In genomic region chr2:317501-318424, GRCh38 we compare ENCODE assay signal across 9 cellular contexts. TPM values are rescaled to one million over a fixed set of nuclear protein-coding genes. Genes with fewer than 3 reads are reported as not detected.
A peak's percentile ranks its signal among the peaks of the same experiment; 100 is the strongest.
DNase-seq lines count a peak whose midpoint lies in the region; ATAC-seq, FAIRE-seq and TF ChIP-seq lines count a peak whose summit lies in the region.
"Had no signal": no experiment of that assay in that cellular context is flagged by ENCODE, and none has a peak within 500 bp of the region (broad histone marks: within the 10 kb centered on the region; RNA-seq: fewer than 3 reads in every experiment).

No MANE protein-coding gene starts in this region.

- FAIRE-seq in H54 (lab: Jason Lieb, UNC): no peak

- no peak overlapping the region for H3K4me3 ChIP-seq in BLaER1 treated with 17β-estradiol and CSF1 and Interleukin-3, amounts not matched to agents 10 nM and 100 nM

- H3K4me3 Mint-ChIP-seq in immature natural killer cell: peak overlapping the region; percentile 55 to 83 (median 62)

- peak overlapping the region in 1 of 11 experiments; percentile 3; a peak in 1 of 22 replicates for H3K27ac ChIP-seq in BLaER1 treated with 17β-estradiol and CSF1 and Interleukin-3, amounts not matched to agents 10 nM and 100 nM

- H3K4me2 ChIP-seq in BLaER1 treated with 17β-estradiol and CSF1 and Interleukin-3, amounts not matched to agents 10 nM and 100 nM: peak overlapping the region in 9 of 11 experiments; percentile 4 to 57 (median 24); a peak in 11 of 22 replicates

- no peak for ATAC-seq in left lobe of liver

- no peaks in the 10 kb centered on the region for H3K36me3 ChIP-seq in BLaER1 treated with 17β-estradiol and CSF1 and Interleukin-3, amounts not matched to agents 10 nM and 100 nM

- H3K27me3 ChIP-seq in BLaER1 treated with 17β-estradiol and CSF1 and Interleukin-3, amounts not matched to agents 10 nM and 100 nM: no peaks in the 10 kb centered on the region

- no peak for TF ChIP-seq POLR2A in H54 (IDR thresholded peaks at IDR 0.05; ENCODE audit: low read depth, low read length)

- DNase-seq in H54 (ENCODE audit: insufficient read length, low spot score): peak; percentile 34
- DNase-seq in activated T-cell treated with anti-CD3 and anti-CD28 coated beads, Interleukin-2, amount 50 U/mL, for 1 hour: peak; percentile 24
- DNase-seq in immature natural killer cell: peak; percentile 24 to 33 (median 33)
- no peak for DNase-seq in globus pallidus (ENCODE audit: low spot score)
- DNase-seq in left lobe of liver (ENCODE audit: low spot score): no peak
- DNase-seq in C1 segment of cervical spinal cord (lab: John Stamatoyannopoulos, UW): no peak
- no peak for DNase-seq in NCI-H226

- H3K9ac ChIP-seq in BLaER1 treated with 17β-estradiol and CSF1 and Interleukin-3, amounts not matched to agents 10 nM and 100 nM: no peak overlapping the region; a peak in 1 of 22 replicates

- H3K27ac Mint-ChIP-seq in immature natural killer cell: peak overlapping the region in 5 of 6 donors; percentile 6 to 79 (median 55)

- H4K20me1 ChIP-seq in BLaER1 treated with 17β-estradiol and CSF1 and Interleukin-3, amounts not matched to agents 10 nM and 100 nM: no peaks in the 10 kb centered on the region

- peaks cover 0 to 3% (median 0%) of the 10 kb centered on the region in 6 donors for H3K9me3 Mint-ChIP-seq in immature natural killer cell

- H3K4me1 ChIP-seq in BLaER1 treated with 17β-estradiol and CSF1 and Interleukin-3, amounts not matched to agents 10 nM and 100 nM: peaks cover 6 to 18% (median 13%) of the 10 kb centered on the region in 10 experiments; a peak in 15 of 20 replicates

- peaks cover 2 to 7% (median 6%) of the 10 kb centered on the region in 3 donors for H3K27me3 Mint-ChIP-seq in immature natural killer cell (ENCODE audit: low read depth in 3 of 3)

- peaks cover 0 to 10% (median 0%) of the 10 kb centered on the region in 11 experiments; a peak in 7 of 22 replicates for H3K9me3 ChIP-seq in BLaER1 treated with 17β-estradiol and CSF1 and Interleukin-3, amounts not matched to agents 10 nM and 100 nM (replicated peaks in 1 of 11)

- H3K36me3 Mint-ChIP-seq in immature natural killer cell: peaks cover 0 to 3% (median 0%) of the 10 kb centered on the region in 3 donors

- H3K4me1 Mint-ChIP-seq in immature natural killer cell: peaks cover 21 to 28% of the 10 kb centered on the region in 2 donors

RNA-seq across cellular contexts. Expression of gene ALKAL2, which starts 29.9 kb away (rescaled TPM):
- 1 to 10 TPM; 4.1 to 7.5 (median 6.6) TPM for polyA plus RNA-seq in immature natural killer cell
- 2.5 TPM for total RNA-seq in left lobe of liver
- total RNA-seq: MCF 10A had no signal

RNA-seq across cellular contexts. Expression of gene ACP1, which starts 53.0 kb away (rescaled TPM):
- 100 to 1,000 TPM; 191 to 339 (median 197) TPM for polyA plus RNA-seq in immature natural killer cell
- 58.7 TPM for total RNA-seq in left lobe of liver

RNA-seq across cellular contexts. Expression of gene SH3YL1, which starts 53.9 kb away (rescaled TPM):
- polyA plus RNA-seq in immature natural killer cell: 10 to 100 TPM; 20.8 to 29.5 (median 23.0) TPM
- 7.3 TPM for total RNA-seq in left lobe of liver

Comparison
In these comparisons a context has a peak if more than half of its experiments do, and no peak if none do; other contexts are left out.
1. DNase-seq: peak in H54 (single experiment), activated T-cell treated with anti-CD3 and anti-CD28 coated beads, Interleukin-2, amount 50 U/mL, for 1 hour (single experiment) and immature natural killer cell (3 of 3); none in globus pallidus (single experiment), left lobe of liver (single experiment), C1 segment of cervical spinal cord (0 of 14) and NCI-H226 (single experiment).